ENCODE assay signal across 2 cellular contexts in genomic region chr3:46407976-46408375, GRCh38.
TF ChIP-seq lines count a peak whose summit lies in the region.

No MANE protein-coding gene starts in this region.

TF ChIP-seq in endothelial cell of umbilical vein, 7 proteins besides CTCF, POLR2A, EP300 and RAD21:
- TF ChIP-seq MAX (IDR thresholded peaks at IDR 0.05; ENCODE audit: insufficient read depth, insufficient read length) (no peak), FOS (IDR thresholded peaks at IDR 0.05; ENCODE audit: borderline replicate concordance, insufficient read depth, low read length) (no peak), JUN (IDR thresholded peaks at IDR 0.05; ENCODE audit: borderline replicate concordance, insufficient read depth, insufficient read length, low read depth) (no peak), MYC (IDR thresholded peaks at IDR 0.05; ENCODE audit: low read depth, low read length) (no peak), EZH2 (IDR thresholded peaks at IDR 0.05; ENCODE audit: borderline replicate concordance, low read depth, low read length, severe bottlenecking) (no peak), GATA2 (IDR thresholded peaks at IDR 0.05; ENCODE audit: insufficient read depth, insufficient read length, low read depth, low read length) (no peak), POLR2AphosphoS5 (IDR thresholded peaks at IDR 0.05; ENCODE audit: insufficient read depth, low read depth, low read length) (no peak)

TF ChIP-seq in neural cell, 6 proteins besides CTCF, POLR2A, EP300 and RAD21:
- peak; percentile 32 for TF ChIP-seq POLR2AphosphoS5 (IDR thresholded peaks at IDR 0.05)
- TF ChIP-seq SMC3 (conservative IDR thresholded peaks at IDR 0.05; ENCODE audit: poor library complexity): no peak
- TF ChIP-seq EZH2 (IDR thresholded peaks at IDR 0.05; ENCODE audit: borderline replicate concordance, insufficient read depth, low read length, poor library complexity, severe bottlenecking): no peak
- TF ChIP-seq TAF1 (IDR thresholded peaks at IDR 0.05; ENCODE audit: low read depth): no peak
- no peak for TF ChIP-seq REST (IDR thresholded peaks at IDR 0.05; ENCODE audit: borderline replicate concordance)
- no peak for TF ChIP-seq MXI1 (conservative IDR thresholded peaks at IDR 0.05; ENCODE audit: poor library complexity, severe bottlenecking)
